In the genomic region with DNA sequence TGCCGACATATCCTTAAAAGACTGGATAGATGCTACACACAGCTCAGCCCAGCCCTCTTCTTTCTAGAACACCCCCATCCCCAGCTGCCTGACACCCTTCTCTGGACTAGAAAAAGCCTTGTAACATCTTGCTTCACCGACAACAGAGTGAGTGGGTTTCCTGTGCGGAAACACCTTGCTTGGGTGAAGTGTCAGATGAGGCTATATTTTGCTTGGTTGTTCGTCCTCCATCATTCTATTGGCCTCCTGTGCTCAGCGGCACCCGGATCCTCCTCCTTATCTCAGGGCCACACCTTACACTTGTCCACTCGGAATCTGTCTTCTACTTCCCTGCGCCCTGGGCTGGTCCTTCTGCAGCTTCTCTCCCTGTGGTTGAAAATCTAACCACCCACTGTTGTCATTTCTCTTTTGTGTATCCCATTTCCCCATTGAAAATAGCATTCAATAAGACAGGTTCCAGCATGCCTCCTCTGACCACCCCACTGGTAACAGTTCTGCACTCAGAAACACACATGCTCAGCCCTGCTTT, we compare ENCODE assay signal across 11 cellular contexts.
A peak's percentile ranks its signal among the peaks of the same experiment; 100 is the strongest.
DNase-seq lines count a peak whose midpoint lies in the region; ATAC-seq and TF ChIP-seq lines count a peak whose summit lies in the region.
"Had no signal": no experiment of that assay in that cellular context is flagged by ENCODE, and none has a peak within 500 bp of the region (broad histone marks: within the 10 kb centered on the region; RNA-seq: fewer than 3 reads in every experiment).

No MANE protein-coding gene starts in this region.

- no peak for TF ChIP-seq POLR2A in stomach (IDR thresholded peaks at IDR 0.05)

- intact Hi-C loops in stomach (cut with DNase I; ENCODE audit: low total_unique reads) = no loop called here

- H3K4me3 Mint-ChIP-seq in T-helper 1 cell treated with Interleukin-12 subunit alpha and Interleukin-12 subunit beta and Interleukin-4 antibody, amounts not matched to agents 30 μg/mL and 1 μg/mL, for 36 hours = peak overlapping the region; percentile 76
- no peak overlapping the region for H3K4me3 Mint-ChIP-seq in brain
- H3K4me3 Mint-ChIP-seq in stimulated activated effector memory CD8-positive, alpha-beta T cell treated with anti-CD3 and anti-CD28 coated beads, Interleukin-12 subunit alpha, Interleukin-12 subunit beta, amount 100 ng/mL, for 72 hours = peak overlapping the region; percentile 59
- H3K4me3 Mint-ChIP-seq: WTC11 had no signal

- TF ChIP-seq CTCF in brain (conservative IDR thresholded peaks at IDR 0.05) (no peak), stomach (IDR thresholded peaks at IDR 0.05) (no peak)

- no peaks in the 10 kb centered on the region for H3K9me3 ChIP-seq in stomach
- H3K9me3 ChIP-seq: left ventricle myocardium inferior had no signal

- H3K9me3 Mint-ChIP-seq in T-helper 1 cell treated with Interleukin-12 subunit alpha and Interleukin-12 subunit beta and Interleukin-4 antibody, amounts not matched to agents 30 μg/mL and 1 μg/mL, for 36 hours = no peaks in the 10 kb centered on the region
- peaks cover 0 to 2% (median 0%) of the 10 kb centered on the region in 5 experiments for H3K9me3 Mint-ChIP-seq in brain
- no peaks in the 10 kb centered on the region for H3K9me3 Mint-ChIP-seq in stimulated activated effector memory CD8-positive, alpha-beta T cell treated with anti-CD3 and anti-CD28 coated beads, Interleukin-12 subunit alpha, Interleukin-12 subunit beta, amount 100 ng/mL, for 72 hours
- H3K9me3 Mint-ChIP-seq: WTC11 had no signal

- H3K27me3 ChIP-seq in stomach = peaks cover 0 to 29% (median 0%) of the 10 kb centered on the region in 3 donors

- H3K4me3 ChIP-seq in stomach = no peak overlapping the region
- H3K4me3 ChIP-seq: left ventricle myocardium inferior had no signal

- H3K4me1 ChIP-seq in stomach = peaks cover 0 to 7% (median 0%) of the 10 kb centered on the region in 4 donors
- H3K4me1 ChIP-seq: left ventricle myocardium inferior had no signal

- WGBS in stomach, 5 donors = 65 to 75% (median 71%) methylated on average over 8 of the region's 8 CpGs

- H3K36me3 ChIP-seq in stomach = no peaks in the 10 kb centered on the region
- H3K36me3 ChIP-seq: left ventricle myocardium inferior had no signal

- H3K4me1 Mint-ChIP-seq in T-helper 1 cell treated with Interleukin-12 subunit alpha and Interleukin-12 subunit beta and Interleukin-4 antibody, amounts not matched to agents 30 μg/mL and 1 μg/mL, for 36 hours (ENCODE audit: low read depth) = peaks cover 76% of the 10 kb centered on the region
- peaks cover 44% of the 10 kb centered on the region for H3K4me1 Mint-ChIP-seq in brain
- peaks cover 75% of the 10 kb centered on the region for H3K4me1 Mint-ChIP-seq in stimulated activated effector memory CD8-positive, alpha-beta T cell treated with anti-CD3 and anti-CD28 coated beads, Interleukin-12 subunit alpha, Interleukin-12 subunit beta, amount 100 ng/mL, for 72 hours

- no peaks in the 10 kb centered on the region for H3K27me3 Mint-ChIP-seq in T-helper 1 cell treated with Interleukin-12 subunit alpha and Interleukin-12 subunit beta and Interleukin-4 antibody, amounts not matched to agents 30 μg/mL and 1 μg/mL, for 36 hours (ENCODE audit: low read depth)
- peaks cover 9% of the 10 kb centered on the region for H3K27me3 Mint-ChIP-seq in brain

- H3K27ac Mint-ChIP-seq in T-helper 1 cell treated with Interleukin-12 subunit alpha and Interleukin-12 subunit beta and Interleukin-4 antibody, amounts not matched to agents 30 μg/mL and 1 μg/mL, for 36 hours = peak overlapping the region; percentile 97
- H3K27ac Mint-ChIP-seq in brain = peak overlapping the region in 3 of 5 experiments; percentile 67 to 95 (median 71)
- peak overlapping the region; percentile 87 for H3K27ac Mint-ChIP-seq in stimulated activated effector memory CD8-positive, alpha-beta T cell treated with anti-CD3 and anti-CD28 coated beads, Interleukin-12 subunit alpha, Interleukin-12 subunit beta, amount 100 ng/mL, for 72 hours
- H3K27ac Mint-ChIP-seq: WTC11 had no signal

- peak; percentile 21 for DNase-seq in activated CD8-positive, alpha-beta memory T cell treated with anti-CD3 and anti-CD28 coated beads, Interleukin-2, amount 50 U/mL, for 1 hour (ENCODE audit: extremely low read depth)
- DNase-seq in activated CD8-positive, alpha-beta memory T cell treated with anti-CD3 and anti-CD28 coated beads for 24 hours = no peak
- DNase-seq in stimulated activated effector memory CD8-positive, alpha-beta T cell treated with anti-CD3 and anti-CD28 coated beads, Interleukin-12 subunit alpha, Interleukin-12 subunit beta, amount 100 ng/mL, for 72 hours (ENCODE audit: low spot score in 2 of 2) = peak in 1 of 2 donors; percentile 70
- no peak for DNase-seq in DMS53 (lab: John Stamatoyannopoulos, UW)
- no peak for DNase-seq in stomach
- no peak for DNase-seq in NCI-H2196 (lab: John Stamatoyannopoulos, UW; ENCODE audit: unreplicated experiment)
- DNase-seq: left ventricle myocardium inferior, NCI-H2081 treated with DMSO at 0.1 percent for 48 hours had no signal

- H3K36me3 Mint-ChIP-seq in T-helper 1 cell treated with Interleukin-12 subunit alpha and Interleukin-12 subunit beta and Interleukin-4 antibody, amounts not matched to agents 30 μg/mL and 1 μg/mL, for 36 hours (ENCODE audit: low read depth) = peaks cover 6% of the 10 kb centered on the region
- no peaks in the 10 kb centered on the region for H3K36me3 Mint-ChIP-seq in brain
- H3K36me3 Mint-ChIP-seq in stimulated activated effector memory CD8-positive, alpha-beta T cell treated with anti-CD3 and anti-CD28 coated beads, Interleukin-12 subunit alpha, Interleukin-12 subunit beta, amount 100 ng/mL, for 72 hours = peaks cover 16% of the 10 kb centered on the region
- H3K36me3 Mint-ChIP-seq: WTC11 had no signal

- H3K27ac ChIP-seq in stomach = peak overlapping the region in 1 of 5 donors; percentile 12
- H3K27ac ChIP-seq: left ventricle myocardium inferior had no signal

- TF ChIP-seq EP300 in stomach (IDR thresholded peaks at IDR 0.05) = no peak

- ATAC-seq in stimulated activated effector memory CD8-positive, alpha-beta T cell treated with anti-CD3 and anti-CD28 coated beads, Interleukin-12 subunit alpha, Interleukin-12 subunit beta, amount 100 ng/mL, for 72 hours = peak; percentile 64

Comparison
In these comparisons a context has a peak if more than half of its experiments do, and no peak if none do; other contexts are left out.
1. H3K4me3 Mint-ChIP-seq: peak in T-helper 1 cell treated with Interleukin-12 subunit alpha and Interleukin-12 subunit beta and Interleukin-4 antibody, amounts not matched to agents 30 μg/mL and 1 μg/mL, for 36 hours (single experiment) and stimulated activated effector memory CD8-positive, alpha-beta T cell treated with anti-CD3 and anti-CD28 coated beads, Interleukin-12 subunit alpha, Interleukin-12 subunit beta, amount 100 ng/mL, for 72 hours (single experiment); none in brain (0 of 5).
2. Peak in every context shown above with its lines, with median percentiles within 50 percentile points of each other: H3K27ac Mint-ChIP-seq.